Comparison of ENCODE assay signal across 17 cellular contexts in genomic region chr2:206127656-206128055, GRCh38. TPM values are rescaled to one million over a fixed set of nuclear protein-coding genes. Genes with fewer than 3 reads are reported as not detected.
DNase-seq lines count a peak whose midpoint lies in the region; ATAC-seq, FAIRE-seq and TF ChIP-seq lines count a peak whose summit lies in the region.
"Had no signal": no experiment of that assay in that cellular context is flagged by ENCODE, and none has a peak within 500 bp of the region (broad histone marks: within the 10 kb centered on the region; RNA-seq: fewer than 3 reads in every experiment).

No MANE protein-coding gene starts in this region.

- ATAC-seq in GM18502 (IDR thresholded peaks at IDR 0.05; ENCODE audit: poor library complexity, unreplicated experiment): no peak
- no peak for ATAC-seq in HG02938 (IDR thresholded peaks at IDR 0.05; ENCODE audit: unreplicated experiment)

- DNase-seq in DMS53 (lab: John Stamatoyannopoulos, UW): peak; percentile 42
- DNase-seq in DMS53 treated with DMSO at 0.1 percent for 48 hours (lab: John Stamatoyannopoulos, UW; ENCODE audit: unreplicated experiment): no peak
- peak; percentile 30 for DNase-seq in NCI-H69 (lab: John Stamatoyannopoulos, UW)
- DNase-seq in choroid plexus epithelial cell (ENCODE audit: low read depth): peak; percentile 23
- DNase-seq in GM12891 (ENCODE audit: insufficient read length, low spot score): no peak
- DNase-seq: 8988T; activated CD8-positive, alpha-beta memory T cell treated with anti-CD3 and anti-CD28 coated beads, Interleukin-2, amount 50 U/mL, for 48 hours; adrenal gland; dermis blood vessel endothelial cell; GOT3; NCI-H446; Right ventricle myocardium superior; stimulated activated CD4-positive, alpha-beta T cell treated with anti-CD3 and anti-CD28 coated beads, Interleukin-1b, Interleukin-23, amount 100 ng/mL, for 48 hours had no signal

- no peak for FAIRE-seq in GM12891 (lab: Jason Lieb, UNC)
- FAIRE-seq: GM12892 had no signal

- H3K4me3 ChIP-seq in choroid plexus epithelial cell (ENCODE audit: low read depth, low read length): no peak overlapping the region
- H3K4me3 ChIP-seq: adrenal gland had no signal

- no peak for TF ChIP-seq POLR2A in GM12891 (IDR thresholded peaks at IDR 0.05; ENCODE audit: low read depth, low read length)

- TF ChIP-seq CTCF in GM12872 (IDR thresholded peaks at IDR 0.05; ENCODE audit: insufficient read depth, low read depth, low read length) (0 out of 3 replicates have a peak, but pooled peaks have one; percentile 4), choroid plexus epithelial cell (conservative IDR thresholded peaks at IDR 0.05; ENCODE audit: low read depth, low read length) (peak; percentile 11)

TF ChIP-seq in GM12891, 5 proteins besides CTCF, POLR2A, EP300 and RAD21:
- TF ChIP-seq POU2F2 (IDR thresholded peaks at IDR 0.05; ENCODE audit: low read depth, low read length): no peak
- TF ChIP-seq SPI1 (IDR thresholded peaks at IDR 0.05; ENCODE audit: low read depth, low read length): no peak
- TF ChIP-seq TAF1 (IDR thresholded peaks at IDR 0.05; ENCODE audit: low read depth, low read length): no peak
- TF ChIP-seq PAX5 (IDR thresholded peaks at IDR 0.05; ENCODE audit: insufficient read depth, low read length, severe bottlenecking): no peak
- TF ChIP-seq POLR2AphosphoS5 (IDR thresholded peaks at IDR 0.05; ENCODE audit: low read depth, low read length): no peak

RNA-seq across cellular contexts. Expression of gene NDUFS1, which starts 31.6 kb away (rescaled TPM):
- 52.0 TPM for polyA plus RNA-seq in GM12891 (2012; ENCODE audit: low read depth, missing spikeins)

RNA-seq across cellular contexts. Expression of gene EEF1B2, which starts 32.0 kb away (rescaled TPM):
- polyA plus RNA-seq in GM12891 (2012; ENCODE audit: low read depth, missing spikeins): 1,468 TPM

RNA-seq across cellular contexts. Expression of gene INO80D, which starts 41.7 kb away (rescaled TPM):
- 1.1 TPM for polyA plus RNA-seq in GM12891 (2012; ENCODE audit: low read depth, missing spikeins)

Comparison
In these comparisons a context has a peak if more than half of its experiments do, and no peak if none do; other contexts are left out.
1. DNase-seq: peak in DMS53 (single experiment), NCI-H69 (single experiment) and choroid plexus epithelial cell (single experiment); none in DMS53 treated with DMSO at 0.1 percent for 48 hours (single experiment) and GM12891 (single experiment).